ENCODE assay signal across 21 cellular contexts in genomic region chr6:31732029-31732428, GRCh38. TPM values are rescaled to one million over a fixed set of nuclear protein-coding genes. Genes with fewer than 3 reads are reported as not detected.
DNase-seq lines count a peak whose midpoint lies in the region; ATAC-seq and TF ChIP-seq lines count a peak whose summit lies in the region.
"Had no signal": no experiment of that assay in that cellular context is flagged by ENCODE, and none has a peak within 500 bp of the region (broad histone marks: within the 10 kb centered on the region; RNA-seq: fewer than 3 reads in every experiment).

No MANE protein-coding gene starts in this region.

- peaks cover 35% of the 10 kb centered on the region for H3K36me3 ChIP-seq in CD4-positive, CD25-positive, alpha-beta regulatory T cell (ENCODE audit: control insufficient read depth, insufficient read depth, low read length)
- peaks cover 48 to 52% of the 10 kb centered on the region in 2 experiments for H3K36me3 ChIP-seq in mesenchymal stem cell (ENCODE audit: control insufficient read depth in 1 of 2, insufficient read depth in 2 of 2, low read depth in 1 of 2, low read length in 2 of 2)
- H3K36me3 ChIP-seq: uterus had no signal

- H2AK5ac ChIP-seq in mesenchymal stem cell (ENCODE audit: low read length, severe bottlenecking) = no peak overlapping the region

- DNase-seq in CD4-positive, CD25-positive, alpha-beta regulatory T cell = no peak
- no peak for DNase-seq in activated CD8-positive, alpha-beta T cell treated with anti-CD3 and anti-CD28 coated beads, Interleukin-2, amount 10 ng/mL, durations not matched to agents 7 days and 5 days
- no peak for DNase-seq in mesenchymal stem cell
- no peak for DNase-seq in iPS-NIHi7 (ENCODE audit: extremely low spot score)
- DNase-seq in COLO829 (ENCODE audit: low spot score) = no peak
- DNase-seq: activated naive CD4-positive, alpha-beta T cell treated with Interleukin-2 at 50 U/mL for 16 hours; left cardiac atrium; NCI-H1105 treated with DMSO at 0.1 percent for 48 hours; NCI-H526 treated with DMSO at 0.1 percent for 48 hours; pancreas; SHP77; stimulated activated CD4-positive, alpha-beta T cell treated with anti-CD3 and anti-CD28 coated beads, Interleukin-2, amount 100 ng/mL, for 24 hours; uterus had no signal

- H3K4me1 Mint-ChIP-seq in CD4-positive, CD25-positive, alpha-beta regulatory T cell = peaks cover 0 to 78% (median 30%) of the 10 kb centered on the region in 4 donors
- H3K4me1 Mint-ChIP-seq in activated CD8-positive, alpha-beta T cell treated with anti-CD3 and anti-CD28 coated beads, Interleukin-2, amount 10 ng/mL, durations not matched to agents 7 days and 5 days (ENCODE audit: low read depth) = peaks cover 72% of the 10 kb centered on the region

- no peaks in the 10 kb centered on the region for H3K9me3 ChIP-seq in CD4-positive, CD25-positive, alpha-beta regulatory T cell (ENCODE audit: control insufficient read depth in 2 of 2, low read length in 2 of 2)
- H3K9me3 ChIP-seq in mesenchymal stem cell (ENCODE audit: control insufficient read depth, low read length) = no peaks in the 10 kb centered on the region
- H3K9me3 ChIP-seq: pancreas, uterus had no signal

- no peak overlapping the region for H2BK5ac ChIP-seq in mesenchymal stem cell (ENCODE audit: low read depth, low read length, poor library complexity, severe bottlenecking)

- 98% methylated on average over 3 of the region's 3 CpGs for WGBS in mesenchymal stem cell

- H3K18ac ChIP-seq in mesenchymal stem cell (ENCODE audit: low read depth in 1 of 2, low read length in 2 of 2) = no peak overlapping the region

- no peaks in the 10 kb centered on the region for H3K27me3 ChIP-seq in CD4-positive, CD25-positive, alpha-beta regulatory T cell (ENCODE audit: control insufficient read depth, insufficient read depth, low read length)
- no peaks in the 10 kb centered on the region for H3K27me3 ChIP-seq in mesenchymal stem cell (ENCODE audit: control insufficient read depth in 1 of 2, insufficient read depth in 1 of 2, low read length in 2 of 2)
- H3K27me3 ChIP-seq: pancreas, uterus had no signal

- H3K4me3 ChIP-seq in CD4-positive, CD25-positive, alpha-beta regulatory T cell (ENCODE audit: low read depth, low read length) = no peak overlapping the region
- peak overlapping the region in 1 of 2 experiments; percentile 14 for H3K4me3 ChIP-seq in mesenchymal stem cell (ENCODE audit: insufficient read depth in 1 of 2, low read depth in 1 of 2, low read length in 2 of 2)
- H3K4me3 ChIP-seq: coronary artery, pancreas, uterus had no signal

- H3K14ac ChIP-seq in mesenchymal stem cell (ENCODE audit: low read length in 2 of 2) = no peak overlapping the region

- H4K8ac ChIP-seq in mesenchymal stem cell (ENCODE audit: low read length) = no peak overlapping the region

- H3K27ac ChIP-seq in 22Rv1 (peak overlapping the region; percentile 99), mesenchymal stem cell (ENCODE audit: low read length, poor library complexity, severe bottlenecking) (no peak overlapping the region)
- H3K27ac ChIP-seq in CD4-positive, CD25-positive, alpha-beta regulatory T cell (ENCODE audit: insufficient read depth, low read length, poor library complexity, severe bottlenecking) = peak overlapping the region; percentile 23
- H3K27ac ChIP-seq: pancreas had no signal

- ATAC-seq in CD4-positive, CD25-positive, alpha-beta regulatory T cell (ENCODE audit: low read depth in 2 of 2) = no peak
- ATAC-seq in activated CD8-positive, alpha-beta T cell treated with anti-CD3 and anti-CD28 coated beads, Interleukin-2, amount 10 ng/mL, durations not matched to agents 7 days and 5 days = no peak
- no peak for ATAC-seq in GM18520 (IDR thresholded peaks at IDR 0.05; ENCODE audit: unreplicated experiment)
- no peak for ATAC-seq in HG03175 (IDR thresholded peaks at IDR 0.05; ENCODE audit: unreplicated experiment)
- ATAC-seq: HCT116, left cardiac atrium, pancreas had no signal

- peak overlapping the region; percentile 7 to 88 (median 52) for H3K4me3 Mint-ChIP-seq in CD4-positive, CD25-positive, alpha-beta regulatory T cell
- H3K4me3 Mint-ChIP-seq in activated CD8-positive, alpha-beta T cell treated with anti-CD3 and anti-CD28 coated beads, Interleukin-2, amount 10 ng/mL, durations not matched to agents 7 days and 5 days = peak overlapping the region; percentile 8

- no peak overlapping the region for H3K4ac ChIP-seq in mesenchymal stem cell (ENCODE audit: low read depth in 1 of 2, low read length in 2 of 2)

- no peak overlapping the region for H2BK12ac ChIP-seq in mesenchymal stem cell (ENCODE audit: low read length in 2 of 2)

- no peak overlapping the region for H3K4me2 ChIP-seq in mesenchymal stem cell (ENCODE audit: low read length, poor library complexity, severe bottlenecking)

- CTCF ChIA-PET in activated CD8-positive, alpha-beta T cell treated with anti-CD3 and anti-CD28 coated beads, Interleukin-2, amount 10 ng/mL, durations not matched to agents 7 days and 5 days (lab: Charles Lee) = interaction anchor here (1.0 to 2.2 kb wide), 3 partner anchors 64 to 98 kb away, joined by 3 to 10 read pairs (median 3); partner anchors contain the start of gene VARS1

- H3K9ac ChIP-seq in mesenchymal stem cell (ENCODE audit: low read length) = peak overlapping the region; percentile 12

- POLR2A ChIA-PET in activated CD8-positive, alpha-beta T cell treated with anti-CD3 and anti-CD28 coated beads, Interleukin-2, amount 10 ng/mL, durations not matched to agents 7 days and 5 days (lab: Charles Lee) = interaction anchor here (0.6 to 7.2 kb wide), 3 partner anchors 7 to 99 kb away, joined by 4 to 83 read pairs (median 4); partner anchors contain the start of gene MSH5

- no peaks in the 10 kb centered on the region for H3K9me3 Mint-ChIP-seq in CD4-positive, CD25-positive, alpha-beta regulatory T cell
- no peaks in the 10 kb centered on the region for H3K9me3 Mint-ChIP-seq in activated CD8-positive, alpha-beta T cell treated with anti-CD3 and anti-CD28 coated beads, Interleukin-2, amount 10 ng/mL, durations not matched to agents 7 days and 5 days (ENCODE audit: insufficient read depth)

- no peak overlapping the region for H2BK15ac ChIP-seq in mesenchymal stem cell (ENCODE audit: low read depth, poor library complexity, severe bottlenecking)

- peaks cover 53% of the 10 kb centered on the region for H3K4me1 ChIP-seq in CD4-positive, CD25-positive, alpha-beta regulatory T cell (ENCODE audit: control insufficient read depth, insufficient read depth, low read length, poor library complexity, severe bottlenecking)
- H3K4me1 ChIP-seq in mesenchymal stem cell (ENCODE audit: control insufficient read depth, insufficient read depth, low read depth, low read length) = peaks cover 25% of the 10 kb centered on the region

- H2BK120ac ChIP-seq in mesenchymal stem cell (ENCODE audit: low read depth, low read length) = no peak overlapping the region

- TF ChIP-seq CTCF in 22Rv1 (IDR thresholded peaks at IDR 0.05) = no peak

- peak overlapping the region in 2 of 3 donors; percentile 17 to 31 for H3K27ac Mint-ChIP-seq in CD4-positive, CD25-positive, alpha-beta regulatory T cell
- peak overlapping the region; percentile 49 for H3K27ac Mint-ChIP-seq in activated CD8-positive, alpha-beta T cell treated with anti-CD3 and anti-CD28 coated beads, Interleukin-2, amount 10 ng/mL, durations not matched to agents 7 days and 5 days

- H3K27me3 Mint-ChIP-seq in CD4-positive, CD25-positive, alpha-beta regulatory T cell = no peaks in the 10 kb centered on the region
- no peaks in the 10 kb centered on the region for H3K27me3 Mint-ChIP-seq in activated CD8-positive, alpha-beta T cell treated with anti-CD3 and anti-CD28 coated beads, Interleukin-2, amount 10 ng/mL, durations not matched to agents 7 days and 5 days (ENCODE audit: low read depth)

- peak overlapping the region in 1 of 2 experiments; percentile 54 for H3K23ac ChIP-seq in mesenchymal stem cell (ENCODE audit: low read length in 2 of 2)

- H3K36me3 Mint-ChIP-seq in CD4-positive, CD25-positive, alpha-beta regulatory T cell = peaks cover 18% of the 10 kb centered on the region
- peaks cover 78% of the 10 kb centered on the region for H3K36me3 Mint-ChIP-seq in activated CD8-positive, alpha-beta T cell treated with anti-CD3 and anti-CD28 coated beads, Interleukin-2, amount 10 ng/mL, durations not matched to agents 7 days and 5 days (ENCODE audit: low read depth)

- H3K79me1 ChIP-seq in mesenchymal stem cell (replicated peaks; ENCODE audit: low read length, poor library complexity, severe bottlenecking) = peaks cover 21% of the 10 kb centered on the region

- no peak overlapping the region for H2AFZ ChIP-seq in mesenchymal stem cell (ENCODE audit: low read depth, low read length)

- no peak overlapping the region for H4K91ac ChIP-seq in mesenchymal stem cell (ENCODE audit: low read length)

RNA-seq across cellular contexts. Expression of gene DDAH2, which starts 2.9 kb away (rescaled TPM):
- 13.6 TPM for total RNA-seq in CD4-positive, CD25-positive, alpha-beta regulatory T cell
- 10 to 100 TPM; 16.0 to 19.8 (median 17.7) TPM for polyA plus RNA-seq in CD4-positive, CD25-positive, alpha-beta regulatory T cell
- 10 to 100 TPM; 31.9 to 33.7 TPM for total RNA-seq in activated CD8-positive, alpha-beta T cell treated with anti-CD3 and anti-CD28 coated beads, Interleukin-2, amount 10 ng/mL, durations not matched to agents 7 days and 5 days
- 52.2 TPM for polyA plus RNA-seq in mesenchymal stem cell (2013, experiment 1 of 2)
- 53.8 TPM for polyA plus RNA-seq in mesenchymal stem cell (2013, experiment 2 of 2)

RNA-seq across cellular contexts. Expression of gene CLIC1, which starts 4.3 kb away (rescaled TPM):
- 192 TPM for total RNA-seq in CD4-positive, CD25-positive, alpha-beta regulatory T cell
- 100 to 1,000 TPM; 481 to 771 (median 621) TPM for polyA plus RNA-seq in CD4-positive, CD25-positive, alpha-beta regulatory T cell
- 100 to 1,000 TPM; 617 to 651 TPM for total RNA-seq in activated CD8-positive, alpha-beta T cell treated with anti-CD3 and anti-CD28 coated beads, Interleukin-2, amount 10 ng/mL, durations not matched to agents 7 days and 5 days
- 472 TPM for polyA plus RNA-seq in mesenchymal stem cell (2013, experiment 1 of 2)
- polyA plus RNA-seq in mesenchymal stem cell (2013, experiment 2 of 2) = 466 TPM

RNA-seq across cellular contexts. Expression of gene MSH5, which starts 7.8 kb away (rescaled TPM):
- total RNA-seq in CD4-positive, CD25-positive, alpha-beta regulatory T cell = 17.4 TPM
- polyA plus RNA-seq in CD4-positive, CD25-positive, alpha-beta regulatory T cell = 1 to 10 TPM; 1.2 to 3.3 (median 1.3) TPM
- total RNA-seq in activated CD8-positive, alpha-beta T cell treated with anti-CD3 and anti-CD28 coated beads, Interleukin-2, amount 10 ng/mL, durations not matched to agents 7 days and 5 days = 10 to 100 TPM; 64.8 to 73.6 TPM
- 8.2 TPM for polyA plus RNA-seq in mesenchymal stem cell (2013, experiment 1 of 2)
- polyA plus RNA-seq in mesenchymal stem cell (2013, experiment 2 of 2) = 6.3 TPM

RNA-seq across cellular contexts. Expression of gene MPIG6B, which starts 8.9 kb away (rescaled TPM):
- total RNA-seq in CD4-positive, CD25-positive, alpha-beta regulatory T cell = 10.8 TPM
- under 1 TPM in 1 of 4 donors, not detected in 3; 0.43 TPM for polyA plus RNA-seq in CD4-positive, CD25-positive, alpha-beta regulatory T cell
- total RNA-seq in activated CD8-positive, alpha-beta T cell treated with anti-CD3 and anti-CD28 coated beads, Interleukin-2, amount 10 ng/mL, durations not matched to agents 7 days and 5 days = under 1 TPM; 0.71 to 0.91 TPM
- polyA plus RNA-seq in mesenchymal stem cell (2013, experiment 1 of 2) = not detected
- polyA plus RNA-seq in mesenchymal stem cell (2013, experiment 2 of 2) = not detected
- total RNA-seq: fibroblast of villous mesenchyme; T-helper 2 cell treated with Interferon-gamma antibody and Interleukin-4, amounts not matched to agents 100 ng/mL and 5 ng/mL, for 36 hours had no signal

RNA-seq across cellular contexts. Expression of gene LY6G6C, which starts 10.5 kb away (rescaled TPM):
- total RNA-seq in CD4-positive, CD25-positive, alpha-beta regulatory T cell = not detected
- not detected for polyA plus RNA-seq in CD4-positive, CD25-positive, alpha-beta regulatory T cell
- under 1 TPM in 1 of 2 experiments, not detected in 1; 0.26 TPM for total RNA-seq in activated CD8-positive, alpha-beta T cell treated with anti-CD3 and anti-CD28 coated beads, Interleukin-2, amount 10 ng/mL, durations not matched to agents 7 days and 5 days
- 0.07 TPM for polyA plus RNA-seq in mesenchymal stem cell (2013, experiment 1 of 2)
- polyA plus RNA-seq in mesenchymal stem cell (2013, experiment 2 of 2) = 0.10 TPM
- total RNA-seq: fibroblast of villous mesenchyme; left cardiac atrium; mucosa of gallbladder; pancreas; T-helper 2 cell treated with Interferon-gamma antibody and Interleukin-4, amounts not matched to agents 100 ng/mL and 5 ng/mL, for 36 hours had no signal
- polyA plus RNA-seq: pancreas had no signal
